ENCODE assay signal across 16 cellular contexts in genomic region chr19:3111586-3112247, GRCh38. TPM values are rescaled to one million over a fixed set of nuclear protein-coding genes. Genes with fewer than 3 reads are reported as not detected.
A peak's percentile ranks its signal among the peaks of the same experiment; 100 is the strongest.
DNase-seq lines count a peak whose midpoint lies in the region; ATAC-seq, FAIRE-seq and TF ChIP-seq lines count a peak whose summit lies in the region.
"Had no signal": no experiment of that assay in that cellular context is flagged by ENCODE, and none has a peak within 500 bp of the region (broad histone marks: within the 10 kb centered on the region; RNA-seq: fewer than 3 reads in every experiment).

No MANE protein-coding gene starts in this region.

- no peak overlapping the region for H3K18ac ChIP-seq in H1 (ENCODE audit: extremely low read depth, low read length)

- H2AFZ ChIP-seq in DND-41 (ENCODE audit: low read depth, low read length), result no peak overlapping the region
- no peak overlapping the region for H2AFZ ChIP-seq in Karpas-422 (ENCODE audit: low read length)
- H2AFZ ChIP-seq in H1 (ENCODE audit: low read length), result no peak overlapping the region
- H2AFZ ChIP-seq in osteoblast (ENCODE audit: low read length), result no peak overlapping the region
- H2AFZ ChIP-seq: GM23248 had no signal

- no peak overlapping the region for H3K56ac ChIP-seq in H1 (replicated peaks; ENCODE audit: insufficient read length, low read depth, low read length)

- TF ChIP-seq CTCF in DND-41 (IDR thresholded peaks at IDR 0.05; ENCODE audit: borderline replicate concordance, extremely low read depth, low read length, poor library complexity, severe bottlenecking) (no peak), H1 (IDR thresholded peaks at IDR 0.05; ENCODE audit: control extremely low read depth in 1 of 3, insufficient read depth in 1 of 3, low read depth in 1 of 3, low read length in 3 of 3) (no peak), osteoblast (IDR thresholded peaks at IDR 0.05; ENCODE audit: extremely low read depth, low read depth, low read length) (no peak)

- 0 out of 2 replicates have a peak overlapping the region, but pooled peaks have one; percentile 24 for H2AK5ac ChIP-seq in H1 (ENCODE audit: low read depth, low read length)

- no peaks in the 10 kb centered on the region for H3K23me2 ChIP-seq in H1 (ENCODE audit: low read depth, low read length)

- peaks cover 6% of the 10 kb centered on the region; the same call in 1 of the 2 replicates for H3K79me1 ChIP-seq in H1 (ENCODE audit: low read depth, low read length)

- no peak for TF ChIP-seq EP300 in H1 (IDR thresholded peaks at IDR 0.05; ENCODE audit: borderline replicate concordance in 1 of 2, low read depth in 2 of 2, low read length in 2 of 2)

- H3K14ac ChIP-seq in H1 (ENCODE audit: insufficient read length), result no peak overlapping the region

- no peak overlapping the region for H2BK120ac ChIP-seq in H1 (replicated peaks; ENCODE audit: low read depth, low read length)

- H2BK20ac ChIP-seq in H1 (ENCODE audit: low read length), result no peak overlapping the region

- H4K20me1 ChIP-seq in DND-41 (ENCODE audit: insufficient read depth, low read length), result peaks cover 7% of the 10 kb centered on the region
- 0 out of 2 replicates have a peak, but pooled peaks cover 3% of the 10 kb centered on the region for H4K20me1 ChIP-seq in Karpas-422 (ENCODE audit: insufficient read depth, low read depth, low read length)
- peaks cover 6 to 7% of the 10 kb centered on the region in 2 experiments for H4K20me1 ChIP-seq in H1 (replicated peaks in 1 of 2; ENCODE audit: control insufficient read depth in 1 of 2, insufficient read depth in 2 of 2, low read length in 2 of 2)
- peaks cover 50% of the 10 kb centered on the region for H4K20me1 ChIP-seq in osteoblast (ENCODE audit: insufficient read depth, low read length)

- H3K36me3 ChIP-seq in DND-41 (ENCODE audit: insufficient read depth, low read length) (peaks cover 22% of the 10 kb centered on the region; the same call in 1 of the 2 replicates), Karpas-422 (ENCODE audit: insufficient read depth, low read length) (no peaks in the 10 kb centered on the region), H1 (ENCODE audit: control insufficient read depth in 2 of 4, insufficient read depth in 4 of 4, low read length in 3 of 4) (no peaks in the 10 kb centered on the region), osteoblast (ENCODE audit: insufficient read depth, low read length) (no peaks in the 10 kb centered on the region), small intestine (ENCODE audit: control insufficient read depth in 2 of 2, insufficient read depth in 2 of 2, low read length in 2 of 2) (peaks cover 12 to 32% of the 10 kb centered on the region in 2 donors)
- H3K36me3 ChIP-seq: HAP-1 had no signal

- H3K9me2 ChIP-seq in Karpas-422 (replicated peaks; ENCODE audit: insufficient read depth, low read length), result no peaks in the 10 kb centered on the region

- H4K91ac ChIP-seq in H1 (replicated peaks; ENCODE audit: insufficient read length, low read length), result no peak overlapping the region

- H3K4me2 ChIP-seq in DND-41 (ENCODE audit: insufficient read depth, low read length), result no peak overlapping the region
- H3K4me2 ChIP-seq in Karpas-422 (ENCODE audit: low read depth, low read length, poor library complexity, severe bottlenecking), result no peak overlapping the region
- no peak overlapping the region for H3K4me2 ChIP-seq in H1 (ENCODE audit: insufficient read depth in 1 of 2, low read depth in 2 of 2, low read length in 2 of 2)
- no peak overlapping the region for H3K4me2 ChIP-seq in osteoblast (ENCODE audit: insufficient read depth, low read length)
- H3K4me2 ChIP-seq: A549 had no signal

- DNase-seq in DND-41 (no peak), Karpas-422 (peak; percentile 58), H1 (ENCODE audit: low read depth in 1 of 2, low spot score in 2 of 2) (no peak), osteoblast (ENCODE audit: insufficient read length, low spot score, missing footprints) (peak; percentile 79), small intestine (no peak), NCI-H446 treated with DMSO at 0.1 percent for 48 hours (lab: John Stamatoyannopoulos, UW) (no peak), foreskin melanocyte (no peak)
- DNase-seq: Caco-2; CD8-positive, alpha-beta memory T cell; GF-D8; GM23248 had no signal

- POLR2A ChIA-PET in H1 (lab: Charles Lee; ENCODE audit: partially characterized antibody), result no interaction called here

- H3K4me3 ChIP-seq in DND-41 (ENCODE audit: low read depth in 1 of 2, low read length in 2 of 2), result no peak overlapping the region
- no peak overlapping the region for H3K4me3 ChIP-seq in Karpas-422 (ENCODE audit: low read length)
- no peak overlapping the region for H3K4me3 ChIP-seq in H1 (ENCODE audit: extremely low read depth in 1 of 4, insufficient read depth in 2 of 4, low read depth in 3 of 4, low read length in 4 of 4)
- no peak overlapping the region for H3K4me3 ChIP-seq in osteoblast (ENCODE audit: insufficient read depth, low read length)
- H3K4me3 ChIP-seq in small intestine (ENCODE audit: low read depth in 1 of 2, low read length in 2 of 2), result no peak overlapping the region
- H3K4me3 ChIP-seq: A549, GM23248, HAP-1 had no signal

- TF ChIP-seq POLR2A in H1 (IDR thresholded peaks at IDR 0.05; ENCODE audit: control extremely low read depth in 1 of 2, low read depth in 2 of 2, low read length in 2 of 2), result no peak

- H2BK5ac ChIP-seq in H1 (ENCODE audit: low read depth, low read length), result no peak overlapping the region

- H3K9me3 ChIP-seq in DND-41 (ENCODE audit: insufficient read depth, low read length, severe bottlenecking), result no peaks in the 10 kb centered on the region
- no peaks in the 10 kb centered on the region for H3K9me3 ChIP-seq in Karpas-422 (ENCODE audit: low read length)
- H3K9me3 ChIP-seq in H1 (ENCODE audit: insufficient read depth in 2 of 2, low read depth in 1 of 2, low read length in 1 of 2), result no peaks in the 10 kb centered on the region
- no peaks in the 10 kb centered on the region for H3K9me3 ChIP-seq in osteoblast (ENCODE audit: low read depth, low read length)
- H3K9me3 ChIP-seq in small intestine (ENCODE audit: control insufficient read depth, low read depth), result no peaks in the 10 kb centered on the region
- H3K9me3 ChIP-seq: A549, BE2C, Caco-2, HAP-1 had no signal

- no peak for ATAC-seq in DND-41 (ENCODE audit: insufficient read depth, low read depth)
- ATAC-seq: A549 had no signal

- H4K5ac ChIP-seq in H1 (ENCODE audit: insufficient read length, low read depth, low read length), result no peak overlapping the region

- no peak overlapping the region for H3K23ac ChIP-seq in H1 (ENCODE audit: insufficient read length)

- H3K9ac ChIP-seq in DND-41 (ENCODE audit: low read depth, low read length) (no peak overlapping the region), Karpas-422 (ENCODE audit: low read length) (no peak overlapping the region), H1 (replicated peaks in 1 of 4; ENCODE audit: extremely low read depth in 1 of 4, low read depth in 3 of 4, low read length in 3 of 4) (no peak overlapping the region)
- H3K9ac ChIP-seq: GM23248 had no signal

- CTCF ChIA-PET in H1 (lab: Charles Lee; ENCODE audit: partially characterized antibody), result interaction anchor here (0.5 to 20.0 kb wide), 6 partner anchors 8 to 153 kb away, joined by 4 to 339 read pairs (median 40); no protein-coding TSS in a partner anchor

- H3K4ac ChIP-seq in H1 (replicated peaks; ENCODE audit: insufficient read length, low read depth, low read length), result no peak overlapping the region

- TF ChIP-seq RAD21 in H1 (IDR thresholded peaks at IDR 0.05 in 1 of 2, conservative IDR thresholded peaks at IDR 0.05 in 1 of 2; ENCODE audit: low read depth in 2 of 2, low read length in 2 of 2), result no peak

- H3K27ac ChIP-seq in DND-41 (ENCODE audit: low read length) (peak overlapping the region; percentile 7; the same call in 1 of the 2 replicates), Karpas-422 (ENCODE audit: low read length) (no peak overlapping the region), H1 (ENCODE audit: low read depth, low read length) (no peak overlapping the region), osteoblast (ENCODE audit: low read depth, low read length) (no peak overlapping the region), small intestine (ENCODE audit: low read depth in 1 of 2, low read length in 1 of 2) (no peak overlapping the region)
- H3K27ac ChIP-seq: A549, GM23248 had no signal

- peak overlapping the region; percentile 50; the same call in 1 of the 2 replicates for H2BK12ac ChIP-seq in H1 (ENCODE audit: low read depth, low read length)

- H3K4me1 ChIP-seq in DND-41 (ENCODE audit: insufficient read depth, low read length) (peaks cover 12% of the 10 kb centered on the region; the same call in 1 of the 2 replicates), Karpas-422 (ENCODE audit: low read length) (no peaks in the 10 kb centered on the region), H1 (replicated peaks in 1 of 4; ENCODE audit: control insufficient read depth in 3 of 4, insufficient read depth in 4 of 4, low read length in 3 of 4) (peaks cover 0 to 14% (median 10%) of the 10 kb centered on the region in 4 experiments; a peak in 5 of 7 replicates), osteoblast (ENCODE audit: insufficient read depth, low read length) (no peaks in the 10 kb centered on the region), small intestine (ENCODE audit: control insufficient read depth in 2 of 2, insufficient read depth in 1 of 2, low read depth in 1 of 2, low read length in 1 of 2) (no peaks in the 10 kb centered on the region)
- H3K4me1 ChIP-seq: BE2C, Caco-2, HAP-1 had no signal

- WGBS in H1 (ENCODE audit: extremely low coverage in 1 of 2, insufficient coverage in 1 of 2, insufficient read length in 1 of 2, insufficient replicate concordance in 2 of 2, low coverage in 1 of 2, low lambda C conversion rate in 2 of 2, missing lambda C conversion rate in 1 of 2), 2 experiments, result 92% methylated on average over 17 of the region's 17 CpGs; no CpG with 5 or more reads in 1 of the 2 experiments
- 95 to 96% (median 96%) methylated on average over 17 of the region's 17 CpGs for WGBS in small intestine, 3 donors

- peak overlapping the region; percentile 45 for H4K8ac ChIP-seq in H1 (ENCODE audit: extremely low read depth, insufficient read depth, low read length)

- H3K27me3 ChIP-seq in DND-41 (ENCODE audit: insufficient read depth, low read length, poor library complexity) (no peaks in the 10 kb centered on the region), Karpas-422 (ENCODE audit: low read length) (no peaks in the 10 kb centered on the region), H1 (replicated peaks in 1 of 4; ENCODE audit: control insufficient read depth in 3 of 4, extremely low read depth in 1 of 4, insufficient read depth in 3 of 4, low read length in 3 of 4) (peaks cover 0 to 2% (median 0%) of the 10 kb centered on the region in 4 experiments; a peak in 1 of 7 replicates), osteoblast (ENCODE audit: insufficient read depth, low read length) (no peaks in the 10 kb centered on the region), small intestine (ENCODE audit: control insufficient read depth in 2 of 2, insufficient read depth in 2 of 2, low read length in 2 of 2) (no peaks in the 10 kb centered on the region)
- H3K27me3 ChIP-seq: BE2C had no signal

- no peak for FAIRE-seq in H1 (lab: Jason Lieb, UNC)
- no peak for FAIRE-seq in small intestine (lab: Jason Lieb, UNC)
- FAIRE-seq: A549, GM18507 had no signal

- H3K79me2 ChIP-seq in DND-41 (ENCODE audit: insufficient read depth, low read length), result peaks cover 42% of the 10 kb centered on the region
- no peaks in the 10 kb centered on the region for H3K79me2 ChIP-seq in Karpas-422 (ENCODE audit: low read length)
- H3K79me2 ChIP-seq in H1 (ENCODE audit: control insufficient read depth in 1 of 2, insufficient read depth in 2 of 2, low read length in 2 of 2), result peaks cover 0 to 18% of the 10 kb centered on the region in 2 experiments; a peak in 3 of 4 replicates
- peaks cover 94% of the 10 kb centered on the region for H3K79me2 ChIP-seq in osteoblast (ENCODE audit: insufficient read depth, low read length)

- no peak overlapping the region for H2BK15ac ChIP-seq in H1 (ENCODE audit: low read length)

RNA-seq across cellular contexts. Expression of gene GNA11, which starts 17.6 kb away (rescaled TPM):
- 0.58 and 2.6 TPM in 2 replicates for total RNA-seq in Karpas-422 (2014; rRNA removed; shearing (Covaris generic); ENCODE audit: low replicate concordance)
- total RNA-seq in H1 (2021; fragmentation: NEBNext Ultra II Directional; extraction: Animal tissue kit (Norgen Biotek cat#: 25700)), result 19.9 and 21.1 TPM in 2 replicates
- polyA plus RNA-seq in H1 (2011; rRNA removed) (6.2 and 13.6 TPM in 2 replicates), small intestine (100 to 1,000 TPM; 173 to 216 (median 190) TPM)
- 10.8 TPM for polyA plus RNA-seq in H1 (2011; cell fraction: cytosol; rRNA removed)
- polyA plus RNA-seq in H1 (2011; cell fraction: nucleus; rRNA removed), result 19.0 TPM
- polyA plus RNA-seq in H1 (2012, experiment 1 of 2), result 13.5 to 20.6 TPM (median 17.0 TPM) in 4 replicates
- 13.5 TPM for polyA plus RNA-seq in H1 (2012, experiment 2 of 2)
- polyA plus RNA-seq in H1 (2013, experiment 1 of 2), result 18.3 TPM
- 17.5 TPM for polyA plus RNA-seq in H1 (2013, experiment 2 of 2)
- polyA minus RNA-seq in H1 (2011; rRNA and poly(A)+ RNA removed), result 4.9 and 7.8 TPM in 2 replicates
- polyA minus RNA-seq in H1 (2011; cell fraction: cytosol; rRNA and poly(A)+ RNA removed), result 10.4 TPM
- polyA minus RNA-seq in H1 (2011; cell fraction: nucleus; rRNA and poly(A)+ RNA removed), result 6.6 TPM
- total RNA-seq in osteoblast, result 73.7 and 74.2 TPM in 2 replicates

RNA-seq across cellular contexts. Expression of gene GNA15, which starts 24.1 kb away (rescaled TPM):
- not detected in 2 replicates for total RNA-seq in Karpas-422 (2014; rRNA removed; shearing (Covaris generic); ENCODE audit: low replicate concordance)
- 0.25 and 0.26 TPM in 2 replicates for total RNA-seq in H1 (2021; fragmentation: NEBNext Ultra II Directional; extraction: Animal tissue kit (Norgen Biotek cat#: 25700))
- 0.36 and 0.45 TPM in 2 replicates for polyA plus RNA-seq in H1 (2011; rRNA removed)
- 0.61 TPM for polyA plus RNA-seq in H1 (2011; cell fraction: cytosol; rRNA removed)
- 0.16 TPM for polyA plus RNA-seq in H1 (2011; cell fraction: nucleus; rRNA removed)
- 0.13 to 0.46 TPM (median 0.29 TPM) in 3 of 4 replicates, not detected in the other for polyA plus RNA-seq in H1 (2012, experiment 1 of 2)
- polyA plus RNA-seq in H1 (2012, experiment 2 of 2), result 0.14 TPM
- polyA plus RNA-seq in H1 (2013, experiment 1 of 2), result 0.36 TPM
- polyA plus RNA-seq in H1 (2013, experiment 2 of 2), result 0.40 TPM
- 0.07 and 0.13 TPM in 2 replicates for polyA minus RNA-seq in H1 (2011; rRNA and poly(A)+ RNA removed)
- not detected for polyA minus RNA-seq in H1 (2011; cell fraction: cytosol; rRNA and poly(A)+ RNA removed)
- not detected for polyA minus RNA-seq in H1 (2011; cell fraction: nucleus; rRNA and poly(A)+ RNA removed)
- 0.36 TPM in 1 of 2 replicates, not detected in the other for total RNA-seq in osteoblast
- 1 to 10 TPM in 2 of 3 donors, under 1 TPM in 1; 0.67 to 2.1 (median 1.4) TPM for polyA plus RNA-seq in small intestine
- total RNA-seq: Caco-2, GM23248 had no signal
- polyA plus RNA-seq: AG04450, GM23248 had no signal

RNA-seq across cellular contexts. Expression of gene TLE5, which starts 49.4 kb away (rescaled TPM):
- total RNA-seq in Karpas-422 (2014; rRNA removed; shearing (Covaris generic); ENCODE audit: low replicate concordance), result 146 and 233 TPM in 2 replicates
- total RNA-seq in H1 (2021; fragmentation: NEBNext Ultra II Directional; extraction: Animal tissue kit (Norgen Biotek cat#: 25700)), result 187 and 197 TPM in 2 replicates
- 285 and 392 TPM in 2 replicates for polyA plus RNA-seq in H1 (2011; rRNA removed)
- polyA plus RNA-seq in H1 (2011; cell fraction: cytosol; rRNA removed), result 228 TPM
- 492 TPM for polyA plus RNA-seq in H1 (2011; cell fraction: nucleus; rRNA removed)
- polyA plus RNA-seq in H1 (2012, experiment 1 of 2), result 186 to 340 TPM (median 248 TPM) in 4 replicates
- 326 TPM for polyA plus RNA-seq in H1 (2012, experiment 2 of 2)
- polyA plus RNA-seq in H1 (2013, experiment 1 of 2), result 164 TPM
- polyA plus RNA-seq in H1 (2013, experiment 2 of 2), result 162 TPM
- 155 and 179 TPM in 2 replicates for polyA minus RNA-seq in H1 (2011; rRNA and poly(A)+ RNA removed)
- 203 TPM for polyA minus RNA-seq in H1 (2011; cell fraction: cytosol; rRNA and poly(A)+ RNA removed)
- 91.6 TPM for polyA minus RNA-seq in H1 (2011; cell fraction: nucleus; rRNA and poly(A)+ RNA removed)
- 209 and 211 TPM in 2 replicates for total RNA-seq in osteoblast
- polyA plus RNA-seq in small intestine, result 100 to 1,000 TPM; 332 to 488 (median 370) TPM

Comparison
In these comparisons a context has a peak if more than half of its experiments do, and no peak if none do; other contexts are left out.
1. DNase-seq: peak in Karpas-422 (single experiment) and osteoblast (single experiment); none in DND-41 (single experiment), H1 (0 of 2), small intestine (single experiment), NCI-H446 treated with DMSO at 0.1 percent for 48 hours (single experiment) and foreskin melanocyte (single experiment).